In the genomic region with DNA sequence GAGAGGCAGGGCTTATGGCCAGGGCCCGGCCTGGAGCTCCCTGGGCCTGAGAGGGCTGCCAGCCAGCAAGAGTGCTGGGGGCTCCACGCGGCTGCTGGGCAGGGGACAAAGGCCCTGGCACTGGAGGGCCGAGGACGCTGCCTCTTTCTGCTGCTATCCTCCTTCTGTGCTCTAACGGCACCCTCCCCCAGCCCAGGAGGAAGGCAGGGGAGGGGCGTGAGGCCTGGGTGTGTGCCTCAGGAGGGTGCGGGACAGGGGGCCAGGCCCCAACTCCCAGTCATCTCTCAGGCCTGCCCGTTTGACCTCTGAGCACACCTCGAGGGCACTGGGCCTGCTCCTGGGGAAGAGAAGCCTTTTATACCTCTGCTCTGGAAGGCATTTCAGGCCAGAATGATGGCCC, we compare ENCODE assay signal across 29 cellular contexts.
DNase-seq lines count a peak whose midpoint lies in the region; ATAC-seq and TF ChIP-seq lines count a peak whose summit lies in the region.
"Had no signal": no experiment of that assay in that cellular context is flagged by ENCODE, and none has a peak within 500 bp of the region (broad histone marks: within the 10 kb centered on the region; RNA-seq: fewer than 3 reads in every experiment).

No MANE protein-coding gene starts in this region.

- H3K9me3 Mint-ChIP-seq in neural crest cell: no peaks in the 10 kb centered on the region
- H3K9me3 Mint-ChIP-seq: activated CD8-positive, alpha-beta T cell treated with anti-CD3 and anti-CD28 coated beads for 36 hours; activated naive CD4-positive, alpha-beta T cell treated with anti-CD3 and anti-CD28 coated beads for 36 hours; mesothelial cell of epicardium; stimulated activated effector memory CD8-positive, alpha-beta T cell treated with anti-CD3 and anti-CD28 coated beads, Interleukin-12 subunit alpha, Interleukin-12 subunit beta, amount 100 ng/mL, for 72 hours had no signal

- H3K36me3 Mint-ChIP-seq in neural crest cell (ENCODE audit: low read depth): no peaks in the 10 kb centered on the region
- H3K36me3 Mint-ChIP-seq: mesothelial cell of epicardium; stimulated activated effector memory CD8-positive, alpha-beta T cell treated with anti-CD3 and anti-CD28 coated beads, Interleukin-12 subunit alpha, Interleukin-12 subunit beta, amount 100 ng/mL, for 72 hours had no signal

- no peak for TF ChIP-seq POLR2A in esophagus squamous epithelium (IDR thresholded peaks at IDR 0.05)

- H3K27ac Mint-ChIP-seq in neural crest cell (ENCODE audit: unreplicated experiment): peak overlapping the region; percentile 19
- H3K27ac Mint-ChIP-seq: activated CD8-positive, alpha-beta T cell treated with anti-CD3 and anti-CD28 coated beads for 36 hours; activated naive CD4-positive, alpha-beta T cell treated with anti-CD3 and anti-CD28 coated beads for 36 hours; brain; mesothelial cell of epicardium; stimulated activated effector memory CD8-positive, alpha-beta T cell treated with anti-CD3 and anti-CD28 coated beads, Interleukin-12 subunit alpha, Interleukin-12 subunit beta, amount 100 ng/mL, for 72 hours had no signal

- H3K9ac ChIP-seq in NT2/D1 (ENCODE audit: insufficient read length, low read depth): peak overlapping the region; percentile 22
- H3K9ac ChIP-seq: KMS-11 had no signal

- intact Hi-C loops in esophagus squamous epithelium (cut with DNase I) (no loop called here), tibial artery (cut with DNase I; ENCODE audit: low total_unique reads) (no loop called here)

- no peaks in the 10 kb centered on the region for H3K9me3 ChIP-seq in NT2/D1 (ENCODE audit: insufficient read depth, low read length)
- no peaks in the 10 kb centered on the region for H3K9me3 ChIP-seq in esophagus squamous epithelium
- H3K9me3 ChIP-seq in tibial artery: no peaks in the 10 kb centered on the region
- H3K9me3 ChIP-seq: adrenal gland, BE2C, MG63, prostate gland, suprapubic skin had no signal

- H3K4me3 ChIP-seq in NT2/D1 (ENCODE audit: insufficient read length, low read depth): no peak overlapping the region
- no peak overlapping the region for H3K4me3 ChIP-seq in esophagus squamous epithelium
- H3K4me3 ChIP-seq in tibial artery: no peak overlapping the region
- H3K4me3 ChIP-seq: adrenal gland, MG63, prostate gland, suprapubic skin had no signal

- DNase-seq in NT2/D1 (ENCODE audit: low read depth, low spot score): no peak
- DNase-seq in esophagus squamous epithelium (lab: John Stamatoyannopoulos, UW): no peak
- no peak for DNase-seq in neural crest cell (ENCODE audit: low read depth, low spot score)
- peak; percentile 12 to 64 for DNase-seq in tibial artery
- DNase-seq in EL: no peak
- DNase-seq: activated CD4-positive, CD25-positive, alpha-beta regulatory T cell treated with anti-CD3 and anti-CD28 coated beads, Interleukin-2, amount 50 U/mL, for 72 hours; activated CD8-positive, alpha-beta T cell treated with anti-CD3 and anti-CD28 coated beads for 36 hours; activated naive CD4-positive, alpha-beta T cell treated with anti-CD3 and anti-CD28 coated beads for 36 hours; adrenal gland; BE2C; DMS153; glutamatergic neuron; islet precursor cell; MG63; NCI-H1417 treated with DMSO at 0.1 percent for 48 hours; NCI-H2081; NCI-H526; NK-92 treated with Interleukin-12 subunit alpha and Interleukin-12 subunit beta, amount 100 ng/mL, for 24 hours; PC-3; SHP77 treated with DMSO at 0.1 percent for 48 hours; stimulated activated CD4-positive, alpha-beta T cell treated with anti-CD3 and anti-CD28 coated beads, Interleukin-15, amount 100 ng/mL, for 24 hours had no signal

- H3K27ac ChIP-seq in esophagus squamous epithelium: peak overlapping the region; percentile 1 to 80 (median 74)
- peak overlapping the region; percentile 80 to 87 for H3K27ac ChIP-seq in tibial artery
- H3K27ac ChIP-seq: adrenal gland, KMS-11, suprapubic skin had no signal

- H3K36me3 ChIP-seq in NT2/D1 (ENCODE audit: insufficient read depth, insufficient read length, low read length): no peaks in the 10 kb centered on the region
- H3K36me3 ChIP-seq in esophagus squamous epithelium: no peaks in the 10 kb centered on the region
- peaks cover 0 to 13% (median 0%) of the 10 kb centered on the region in 3 donors for H3K36me3 ChIP-seq in tibial artery
- H3K36me3 ChIP-seq: adrenal gland, BE2C, MG63, prostate gland, suprapubic skin had no signal

- no peaks in the 10 kb centered on the region for H3K4me1 Mint-ChIP-seq in neural crest cell
- H3K4me1 Mint-ChIP-seq: mesothelial cell of epicardium had no signal

- no peaks in the 10 kb centered on the region for H3K27me3 Mint-ChIP-seq in neural crest cell (ENCODE audit: low read depth)
- H3K27me3 Mint-ChIP-seq: activated CD8-positive, alpha-beta T cell treated with anti-CD3 and anti-CD28 coated beads for 36 hours had no signal

- H3K4me3 Mint-ChIP-seq in neural crest cell: no peak overlapping the region
- H3K4me3 Mint-ChIP-seq: activated CD8-positive, alpha-beta T cell treated with anti-CD3 and anti-CD28 coated beads for 36 hours; activated naive CD4-positive, alpha-beta T cell treated with anti-CD3 and anti-CD28 coated beads for 36 hours; brain; mesothelial cell of epicardium; stimulated activated effector memory CD8-positive, alpha-beta T cell treated with anti-CD3 and anti-CD28 coated beads, Interleukin-12 subunit alpha, Interleukin-12 subunit beta, amount 100 ng/mL, for 72 hours had no signal

- H3K4me1 ChIP-seq in NT2/D1 (ENCODE audit: insufficient read depth, insufficient read length) (peaks cover 19% of the 10 kb centered on the region), esophagus squamous epithelium (peaks cover 0 to 50% (median 10%) of the 10 kb centered on the region in 3 donors), tibial artery (peaks cover 0 to 84% (median 59%) of the 10 kb centered on the region in 4 donors)
- H3K4me1 ChIP-seq: BE2C, prostate gland, suprapubic skin had no signal

- 73% methylated on average over 4 of the region's 10 CpGs; no CpG with 5 or more reads in 1 of the 2 donors for WGBS in esophagus squamous epithelium, 2 donors

- H3K27me3 ChIP-seq in NT2/D1 (ENCODE audit: insufficient read depth, insufficient read length) (no peaks in the 10 kb centered on the region), esophagus squamous epithelium (no peaks in the 10 kb centered on the region), tibial artery (no peaks in the 10 kb centered on the region)
- H3K27me3 ChIP-seq: BE2C had no signal

- no peak for TF ChIP-seq CTCF in esophagus squamous epithelium (IDR thresholded peaks at IDR 0.05)
- no peak for TF ChIP-seq CTCF in neural crest cell (conservative IDR thresholded peaks at IDR 0.05)
- TF ChIP-seq CTCF in tibial artery (IDR thresholded peaks at IDR 0.05): no peak

- ATAC-seq in GM18498 (IDR thresholded peaks at IDR 0.05; ENCODE audit: unreplicated experiment) (no peak), GM21619 (IDR thresholded peaks at IDR 0.05; ENCODE audit: unreplicated experiment) (no peak)
- ATAC-seq: activated CD8-positive, alpha-beta T cell treated with anti-CD3 and anti-CD28 coated beads for 36 hours; PC-3; stimulated activated effector memory CD8-positive, alpha-beta T cell treated with anti-CD3 and anti-CD28 coated beads, Interleukin-12 subunit alpha, Interleukin-12 subunit beta, amount 100 ng/mL, for 72 hours had no signal

Comparison
In these comparisons a context has a peak if more than half of its experiments do, and no peak if none do; other contexts are left out.
1. DNase-seq: peak in tibial artery (2 of 2); none in NT2/D1 (single experiment), esophagus squamous epithelium (single experiment), neural crest cell (single experiment) and EL (single experiment).